ENCODE assay signal across 8 cellular contexts in the genomic region with DNA sequence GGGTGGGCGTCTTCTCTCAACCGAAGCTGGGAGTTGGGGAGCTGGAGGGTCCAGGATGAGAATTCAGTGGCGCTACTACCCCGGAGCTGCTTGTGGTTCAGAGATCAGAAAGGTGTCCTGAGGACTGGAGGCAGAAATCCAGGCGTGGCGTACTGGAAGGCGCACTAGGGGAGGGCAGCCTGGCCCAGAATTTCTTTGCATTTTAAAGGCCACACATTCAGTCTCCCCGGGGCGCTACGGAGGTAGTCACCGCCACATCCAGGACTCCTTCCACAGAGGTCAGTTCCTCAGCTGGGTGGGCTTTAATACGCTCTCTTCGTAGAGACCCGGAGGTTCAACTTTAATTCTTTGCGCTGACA. TPM values are rescaled to one million over a fixed set of nuclear protein-coding genes. Genes with fewer than 3 reads are reported as not detected.
A peak's percentile ranks its signal among the peaks of the same experiment; 100 is the strongest.
DNase-seq lines count a peak whose midpoint lies in the region; ATAC-seq and TF ChIP-seq lines count a peak whose summit lies in the region.

No MANE protein-coding gene starts in this region.

- H3K27ac Mint-ChIP-seq in HFFc6 = no peak overlapping the region

- no peaks in the 10 kb centered on the region for H3K27me3 ChIP-seq in mesenchymal stem cell (ENCODE audit: control insufficient read depth in 1 of 2, insufficient read depth in 1 of 2, low read length in 2 of 2)

- peak overlapping the region; percentile 89 for H3K9ac ChIP-seq in mesenchymal stem cell (ENCODE audit: low read length)

- no peaks in the 10 kb centered on the region for H3K9me3 ChIP-seq in mesenchymal stem cell (ENCODE audit: control insufficient read depth, low read length)

- H3K23ac ChIP-seq in mesenchymal stem cell (ENCODE audit: low read length in 2 of 2) = peak overlapping the region; percentile 40 to 74

- H3K4me1 Mint-ChIP-seq in HFFc6 (ENCODE audit: low read depth) = peaks cover 21% of the 10 kb centered on the region

- DNase-seq in HFFc6 = no peak
- peak; percentile 69 for DNase-seq in NCI-H748 (lab: John Stamatoyannopoulos, UW; ENCODE audit: unreplicated experiment)
- DNase-seq in choroid plexus epithelial cell (ENCODE audit: low read depth) = no peak
- peak; percentile 70 for DNase-seq in mesenchymal stem cell
- DNase-seq in ureter (ENCODE audit: low spot score) = no peak
- DNase-seq in stimulated activated naive CD4-positive, alpha-beta T cell (lab: John Stamatoyannopoulos, UW) = no peak
- no peak for DNase-seq in stimulated activated CD4-positive, alpha-beta T cell treated with anti-CD3 and anti-CD28 coated beads, Interleukin-15, amount 100 ng/mL, for 24 hours

- H3K36me3 Mint-ChIP-seq in HFFc6 (ENCODE audit: low read depth) = no peaks in the 10 kb centered on the region

- H3K4me2 ChIP-seq in mesenchymal stem cell (ENCODE audit: low read length, poor library complexity, severe bottlenecking) = peak overlapping the region; percentile 90

- H4K91ac ChIP-seq in mesenchymal stem cell (ENCODE audit: low read length) = peak overlapping the region; percentile 98

- H2BK15ac ChIP-seq in mesenchymal stem cell (ENCODE audit: low read depth, poor library complexity, severe bottlenecking) = peak overlapping the region; percentile 93

- peaks cover 4% of the 10 kb centered on the region for H3K4me1 ChIP-seq in mesenchymal stem cell (ENCODE audit: control insufficient read depth, insufficient read depth, low read depth, low read length)

- H2BK120ac ChIP-seq in mesenchymal stem cell (ENCODE audit: low read depth, low read length) = peak overlapping the region; percentile 71

- peak overlapping the region; percentile 81 to 99 for H2BK12ac ChIP-seq in mesenchymal stem cell (ENCODE audit: low read length in 2 of 2)

- no peaks in the 10 kb centered on the region; the same call in 1 of the 2 replicates for H3K27me3 Mint-ChIP-seq in HFFc6 (ENCODE audit: insufficient read depth)

- TF ChIP-seq POLR2A in GM18505 (IDR thresholded peaks at IDR 0.05; ENCODE audit: borderline replicate concordance, extremely low read depth, insufficient read depth, insufficient read length) = no peak

- H3K14ac ChIP-seq in mesenchymal stem cell (ENCODE audit: low read length in 2 of 2) = peak overlapping the region in 1 of 2 experiments; percentile 99

- no peak overlapping the region for H2BK5ac ChIP-seq in mesenchymal stem cell (ENCODE audit: low read depth, low read length, poor library complexity, severe bottlenecking)

- no peak overlapping the region for H3K27ac ChIP-seq in mesenchymal stem cell (ENCODE audit: low read length, poor library complexity, severe bottlenecking)

- TF ChIP-seq CTCF in HFFc6 (IDR thresholded peaks at IDR 0.05) (no peak), choroid plexus epithelial cell (conservative IDR thresholded peaks at IDR 0.05; ENCODE audit: low read depth, low read length) (no peak)

- peaks cover 3% of the 10 kb centered on the region; the same call in 1 of the 2 replicates for H3K9me3 Mint-ChIP-seq in HFFc6

- WGBS in mesenchymal stem cell = under 1% methylated on average over 15 of the region's 15 CpGs

- ATAC-seq in GM18505 (IDR thresholded peaks at IDR 0.05; ENCODE audit: unreplicated experiment) = peak; percentile 4

- peak overlapping the region; percentile 96 to 100 for H3K18ac ChIP-seq in mesenchymal stem cell (ENCODE audit: low read depth in 1 of 2, low read length in 2 of 2)

- H2AFZ ChIP-seq in mesenchymal stem cell (ENCODE audit: low read depth, low read length) = peak overlapping the region; percentile 98

- H3K36me3 ChIP-seq in mesenchymal stem cell (ENCODE audit: control insufficient read depth in 1 of 2, insufficient read depth in 2 of 2, low read depth in 1 of 2, low read length in 2 of 2) = no peaks in the 10 kb centered on the region

- H2AK5ac ChIP-seq in mesenchymal stem cell (ENCODE audit: low read length, severe bottlenecking) = no peak overlapping the region

- H3K4me3 ChIP-seq in choroid plexus epithelial cell (ENCODE audit: low read depth, low read length) (peak overlapping the region; percentile 52), mesenchymal stem cell (ENCODE audit: insufficient read depth in 1 of 2, low read depth in 1 of 2, low read length in 2 of 2) (peak overlapping the region; percentile 87 to 98)

- peaks cover 2% of the 10 kb centered on the region for H3K79me1 ChIP-seq in mesenchymal stem cell (replicated peaks; ENCODE audit: low read length, poor library complexity, severe bottlenecking)

- peak overlapping the region; percentile 89 to 100 for H3K4ac ChIP-seq in mesenchymal stem cell (ENCODE audit: low read depth in 1 of 2, low read length in 2 of 2)

- peak overlapping the region; percentile 70 for H4K8ac ChIP-seq in mesenchymal stem cell (ENCODE audit: low read length)

- H3K4me3 Mint-ChIP-seq in HFFc6 = peak overlapping the region; percentile 60; the same call in 1 of the 2 replicates

RNA-seq across cellular contexts. Expression of a gene that starts 0.3 kb away (rescaled TPM):
- 1 to 10 TPM in 3 of 6 experiments, under 1 TPM in 3; 0.63 to 4.4 (median 1.0) TPM for total RNA-seq in HFFc6 (2021; fragmentation: NEBNext Ultra II Directional; extraction: Animal tissue kit (Norgen Biotek cat#: 25700))
- polyA plus RNA-seq in mesenchymal stem cell (2013, experiment 1 of 2) = 37.6 TPM
- 36.4 TPM for polyA plus RNA-seq in mesenchymal stem cell (2013, experiment 2 of 2)
- 50.7 TPM for total RNA-seq in ureter

Comparison
In these comparisons a context has a peak if more than half of its experiments do, and no peak if none do; other contexts are left out.
1. DNase-seq: peak in NCI-H748 (single experiment) and mesenchymal stem cell (single experiment); none in HFFc6 (single experiment), choroid plexus epithelial cell (single experiment), ureter (single experiment), stimulated activated naive CD4-positive, alpha-beta T cell (0 of 6) and stimulated activated CD4-positive, alpha-beta T cell treated with anti-CD3 and anti-CD28 coated beads, Interleukin-15, amount 100 ng/mL, for 24 hours (single experiment).